7 cellular contexts compared by ENCODE assay signal in the genomic region with DNA sequence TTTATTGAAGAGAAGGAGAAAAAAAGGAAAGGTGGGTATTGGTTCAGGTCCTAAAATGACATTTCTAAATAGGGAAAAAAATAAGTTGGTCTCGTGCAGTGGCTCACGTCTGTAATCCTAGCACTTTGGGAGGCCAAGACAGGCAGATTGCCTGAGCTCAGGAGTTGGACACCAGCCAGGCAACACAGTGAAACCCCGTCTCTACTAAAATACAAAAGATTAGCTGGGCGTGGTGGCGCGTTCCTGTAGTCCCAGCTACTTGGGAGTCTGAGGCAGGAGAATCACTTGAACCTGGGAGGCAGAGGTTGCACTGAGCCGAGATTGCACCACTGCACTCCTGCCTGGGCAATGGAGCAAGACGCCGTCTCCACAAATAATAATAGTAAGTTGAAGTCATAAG.
DNase-seq lines count a peak whose midpoint lies in the region; ATAC-seq and TF ChIP-seq lines count a peak whose summit lies in the region.
"Not testable (repeated sequence)": the region's sequence is repeated elsewhere in the genome, so short reads cannot be mapped to it uniquely, and the experiment has no call there.

No MANE protein-coding gene starts in this region.

- not testable (repeated sequence) for H3K9me3 ChIP-seq in HAP-1; SJCRH30 (replicated peaks); lower lobe of right lung; skeletal muscle tissue (ENCODE audit: control insufficient read depth in 3 of 3, low read length in 3 of 3)

- peaks cover 15% of the 10 kb centered on the region for H3K4me1 ChIP-seq in HAP-1
- H3K4me1 ChIP-seq in SJCRH30 = not testable (repeated sequence)
- peaks cover 23% of the 10 kb centered on the region for H3K4me1 ChIP-seq in lower lobe of right lung
- peaks cover 28 to 41% (median 35%) of the 10 kb centered on the region in 3 donors for H3K4me1 ChIP-seq in skeletal muscle tissue (ENCODE audit: control insufficient read depth in 3 of 3, insufficient read depth in 3 of 3, low read length in 3 of 3)

- not testable (repeated sequence) for H3K36me3 ChIP-seq in HAP-1 (replicated peaks); SJCRH30; lower lobe of right lung
- H3K36me3 ChIP-seq in skeletal muscle tissue (ENCODE audit: control insufficient read depth in 3 of 3, insufficient read depth in 3 of 3, low read length in 3 of 3) = peaks cover 6 to 11% (median 9%) of the 10 kb centered on the region in 3 donors

- ATAC-seq in Right ventricle myocardium inferior, lower lobe of right lung: not testable (repeated sequence)

- not testable (repeated sequence) for H3K27me3 ChIP-seq in HAP-1 (ENCODE audit: low read depth); SJCRH30; lower lobe of right lung (ENCODE audit: low read depth); skeletal muscle tissue (ENCODE audit: control insufficient read depth in 3 of 3, insufficient read depth in 3 of 3, low read length in 3 of 3)

- intact Hi-C loops in Right ventricle myocardium inferior (cut with DNase I) = loop anchor here (5.0 kb wide), 1 partner anchor 115 kb away; no protein-coding TSS in a partner anchor
- intact Hi-C loops in lower lobe of right lung (cut with DNase I) = not testable (repeated sequence)

- not testable (repeated sequence) for H3K9ac ChIP-seq in skeletal muscle tissue (ENCODE audit: low read depth in 1 of 3, low read length in 3 of 3)

- H3K4me3 ChIP-seq in HAP-1; SJCRH30; lower lobe of right lung; skeletal muscle tissue (ENCODE audit: low read length in 3 of 3): not testable (repeated sequence)

- peak; percentile 49 to 81 for DNase-seq in HAP-1 (ENCODE audit: low spot score in 2 of 2)
- DNase-seq in NCI-H2029 treated with DMSO at 0.1 percent for 48 hours (lab: John Stamatoyannopoulos, UW) = peak; percentile 42
- peak; percentile 55 for DNase-seq in NCI-H2227 treated with DMSO at 0.1 percent for 48 hours (lab: John Stamatoyannopoulos, UW)
- peak; percentile 14 to 41 for DNase-seq in SJCRH30
- peak; percentile 69 for DNase-seq in Right ventricle myocardium inferior (ENCODE audit: missing footprints)
- DNase-seq in lower lobe of right lung = peak; percentile 61

- not testable (repeated sequence) for TF ChIP-seq CTCF in lower lobe of right lung (IDR thresholded peaks at IDR 0.05)

- not testable (repeated sequence) for H3K27ac ChIP-seq in SJCRH30, lower lobe of right lung
- H3K27ac ChIP-seq in skeletal muscle tissue (ENCODE audit: low read depth, low read length) = peak overlapping the region; percentile 58

- in situ Hi-C loops in HAP-1 (cut with MboI; ENCODE audit: low sequenced_read_pairs) = loop anchor here (25.0 kb wide), 1 partner anchor 395 kb away; no protein-coding TSS in a partner anchor
